ENCODE assay signal across 27 cellular contexts in the genomic region with DNA sequence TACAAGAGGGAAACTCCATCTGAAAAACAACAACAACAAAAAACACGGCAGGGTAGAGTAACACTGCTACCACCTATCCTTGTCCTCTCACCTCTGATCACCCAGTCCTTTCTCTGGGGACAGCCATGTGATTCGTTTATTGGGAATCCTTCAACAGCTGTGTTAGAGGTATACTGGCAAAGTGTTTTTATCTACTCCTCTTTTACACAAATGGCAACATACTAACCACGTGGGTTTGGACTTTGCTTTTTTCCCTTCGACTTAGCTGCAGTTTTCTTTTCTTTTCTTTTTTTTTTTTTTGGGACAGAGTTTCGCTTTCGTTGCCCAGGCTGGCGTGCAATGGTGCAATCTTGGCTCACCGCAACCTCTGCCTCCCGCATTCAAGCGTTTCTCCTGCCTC. TPM values are rescaled to one million over a fixed set of nuclear protein-coding genes. Genes with fewer than 3 reads are reported as not detected.
DNase-seq lines count a peak whose midpoint lies in the region; ATAC-seq, FAIRE-seq and TF ChIP-seq lines count a peak whose summit lies in the region.
"Had no signal": no experiment of that assay in that cellular context is flagged by ENCODE, and none has a peak within 500 bp of the region (broad histone marks: within the 10 kb centered on the region; RNA-seq: fewer than 3 reads in every experiment).

No MANE protein-coding gene starts in this region.

- H3K9ac ChIP-seq in H1 (replicated peaks in 1 of 4; ENCODE audit: extremely low read depth in 1 of 4, low read depth in 3 of 4, low read length in 3 of 4) = no peak overlapping the region

- no peak overlapping the region for H2BK120ac ChIP-seq in H1 (replicated peaks; ENCODE audit: low read depth, low read length)

- TF ChIP-seq RAD21 in H1 (IDR thresholded peaks at IDR 0.05 in 1 of 2, conservative IDR thresholded peaks at IDR 0.05 in 1 of 2; ENCODE audit: low read depth in 2 of 2, low read length in 2 of 2) = no peak

- H3K27me3 ChIP-seq in H1 (replicated peaks in 1 of 4; ENCODE audit: control insufficient read depth in 3 of 4, extremely low read depth in 1 of 4, insufficient read depth in 3 of 4, low read length in 3 of 4) = no peaks in the 10 kb centered on the region
- no peaks in the 10 kb centered on the region for H3K27me3 ChIP-seq in lower lobe of right lung (ENCODE audit: low read depth)
- H3K27me3 ChIP-seq in thoracic aorta (replicated peaks; ENCODE audit: insufficient read depth) = no peaks in the 10 kb centered on the region

- FAIRE-seq in H1 (lab: Jason Lieb, UNC) = no peak
- FAIRE-seq: A549, GM18507 had no signal

- no peak overlapping the region for H4K5ac ChIP-seq in H1 (ENCODE audit: insufficient read length, low read depth, low read length)

- no peak overlapping the region for H3K23ac ChIP-seq in H1 (ENCODE audit: insufficient read length)

- no peak overlapping the region for H2BK12ac ChIP-seq in H1 (ENCODE audit: low read depth, low read length)

- no peak overlapping the region for H3K4me3 ChIP-seq in H1 (ENCODE audit: extremely low read depth in 1 of 4, insufficient read depth in 2 of 4, low read depth in 3 of 4, low read length in 4 of 4)
- no peak overlapping the region for H3K4me3 ChIP-seq in lower lobe of right lung
- H3K4me3 ChIP-seq in thoracic aorta = peak overlapping the region; percentile 16
- H3K4me3 ChIP-seq: A549 had no signal

- no peak overlapping the region for H3K14ac ChIP-seq in H1 (ENCODE audit: insufficient read length)

- no peaks in the 10 kb centered on the region for H3K79me1 ChIP-seq in H1 (ENCODE audit: low read depth, low read length)

- WGBS in H1 (ENCODE audit: extremely low coverage in 1 of 2, insufficient coverage in 1 of 2, insufficient read length in 1 of 2, insufficient replicate concordance in 2 of 2, low coverage in 1 of 2, low lambda C conversion rate in 2 of 2, missing lambda C conversion rate in 1 of 2), 2 experiments = 84% methylated on average over 6 of the region's 10 CpGs; no CpG with 5 or more reads in 1 of the 2 experiments

- H3K27ac ChIP-seq in H1 (ENCODE audit: low read depth, low read length) (no peak overlapping the region), lower lobe of right lung (no peak overlapping the region), thoracic aorta (no peak overlapping the region), caudate nucleus (ENCODE audit: low read depth, low read length) (no peak overlapping the region)
- H3K27ac ChIP-seq: A549, HL-60 had no signal

- no peaks in the 10 kb centered on the region; a peak in 1 of 4 replicates for H3K79me2 ChIP-seq in H1 (ENCODE audit: control insufficient read depth in 1 of 2, insufficient read depth in 2 of 2, low read length in 2 of 2)

- H3K18ac ChIP-seq in H1 (ENCODE audit: extremely low read depth, low read length) = no peak overlapping the region

- ATAC-seq in lower lobe of right lung (no peak), thoracic aorta (ENCODE audit: insufficient number of reproducible peaks, low FRiP score, low read depth) (no peak), HG02610 (IDR thresholded peaks at IDR 0.05; ENCODE audit: unreplicated experiment) (no peak)
- ATAC-seq: A549 had no signal

- no peak overlapping the region for H2BK15ac ChIP-seq in H1 (ENCODE audit: low read length)

- H3K4me1 ChIP-seq in H1 (replicated peaks in 1 of 4; ENCODE audit: control insufficient read depth in 3 of 4, insufficient read depth in 4 of 4, low read length in 3 of 4) (no peaks in the 10 kb centered on the region), lower lobe of right lung (peaks cover 5% of the 10 kb centered on the region), thoracic aorta (ENCODE audit: control insufficient read depth in 1 of 2, low read depth in 2 of 2) (no peaks in the 10 kb centered on the region)

- peak overlapping the region; percentile 51; the same call in 1 of the 2 replicates for H2AFZ ChIP-seq in H1 (ENCODE audit: low read length)

- POLR2A ChIA-PET in H1 (lab: Charles Lee; ENCODE audit: partially characterized antibody) = interaction anchor here (43.1 to 46.1 kb wide), 2 partner anchors 0 to 18 kb away, joined by 1197 read pairs; partner anchors contain the start of genes DYNC2I2, PKN3 and SET

- no peak overlapping the region for H2BK20ac ChIP-seq in H1 (ENCODE audit: low read length)

- H3K9me3 ChIP-seq in H1 (ENCODE audit: insufficient read depth in 2 of 2, low read depth in 1 of 2, low read length in 1 of 2) (no peaks in the 10 kb centered on the region; a peak in 1 of 4 replicates), lower lobe of right lung (no peaks in the 10 kb centered on the region), thoracic aorta (no peaks in the 10 kb centered on the region)
- H3K9me3 ChIP-seq: A549 had no signal

- H3K56ac ChIP-seq in H1 (replicated peaks; ENCODE audit: insufficient read length, low read depth, low read length) = no peak overlapping the region

- H3K36me3 ChIP-seq in H1 (ENCODE audit: control insufficient read depth in 2 of 4, insufficient read depth in 4 of 4, low read length in 3 of 4) (no peaks in the 10 kb centered on the region), lower lobe of right lung (peaks cover 5% of the 10 kb centered on the region), thoracic aorta (no peaks in the 10 kb centered on the region)

- no peaks in the 10 kb centered on the region for H4K20me1 ChIP-seq in H1 (replicated peaks in 1 of 2; ENCODE audit: control insufficient read depth in 1 of 2, insufficient read depth in 2 of 2, low read length in 2 of 2)

- H3K23me2 ChIP-seq in H1 (ENCODE audit: low read depth, low read length) = no peaks in the 10 kb centered on the region

- DNase-seq in MV-4-11 (lab: John Stamatoyannopoulos, UW) = peak; percentile 61
- no peak for DNase-seq in H1 (ENCODE audit: low read depth in 1 of 2, low spot score in 2 of 2)
- peak; percentile 6 for DNase-seq in lower lobe of right lung
- DNase-seq in thoracic aorta (ENCODE audit: low spot score) = no peak
- DNase-seq in caudate nucleus (lab: John Stamatoyannopoulos, UW) = no peak
- DNase-seq in AG08396 (ENCODE audit: low spot score) = no peak
- DNase-seq: C1 segment of cervical spinal cord; CD4-positive, alpha-beta memory T cell; COR-L47; DMS53; H9; KBM-7; NCI-H1105; NCI-H1436 treated with DMSO at 0.1 percent for 48 hours; NCI-H187 treated with DMSO at 0.1 percent for 48 hours; NCI-H2107; NCI-H446 treated with DMSO at 0.1 percent for 48 hours; NCI-H526; NCI-H82; NK-92 treated with Interleukin-12 subunit alpha and Interleukin-12 subunit beta, amount 100 ng/mL, for 24 hours; Right ventricle myocardium superior; RPMI8226; T-helper 1 cell had no signal

- H3K4ac ChIP-seq in H1 (replicated peaks; ENCODE audit: insufficient read length, low read depth, low read length) = no peak overlapping the region

- CTCF ChIA-PET in H1 (lab: Charles Lee; ENCODE audit: partially characterized antibody) = interaction anchor here (0.6 to 0.7 kb wide), 2 partner anchors 101 to 240 kb away, joined by 3 read pairs; no protein-coding TSS in a partner anchor

- peak overlapping the region; percentile 84; the same call in 1 of the 2 replicates for H2AK5ac ChIP-seq in H1 (ENCODE audit: low read depth, low read length)

- TF ChIP-seq CTCF in H1 (IDR thresholded peaks at IDR 0.05; ENCODE audit: control extremely low read depth in 1 of 3, insufficient read depth in 1 of 3, low read depth in 1 of 3, low read length in 3 of 3) = no peak
- no peak for TF ChIP-seq CTCF in lower lobe of right lung (IDR thresholded peaks at IDR 0.05)
- TF ChIP-seq CTCF in thoracic aorta (IDR thresholded peaks at IDR 0.05) = no peak

- no peak for TF ChIP-seq POLR2A in H1 (IDR thresholded peaks at IDR 0.05; ENCODE audit: control extremely low read depth in 1 of 2, low read depth in 2 of 2, low read length in 2 of 2)

- intact Hi-C loops in lower lobe of right lung (cut with DNase I) = no loop called here

- no peak overlapping the region for H3K4me2 ChIP-seq in H1 (ENCODE audit: insufficient read depth in 1 of 2, low read depth in 2 of 2, low read length in 2 of 2)
- H3K4me2 ChIP-seq: A549 had no signal

- TF ChIP-seq EP300 in H1 (IDR thresholded peaks at IDR 0.05; ENCODE audit: borderline replicate concordance in 1 of 2, low read depth in 2 of 2, low read length in 2 of 2) = no peak

- H4K8ac ChIP-seq in H1 (ENCODE audit: extremely low read depth, insufficient read depth, low read length) = no peak overlapping the region

- no peak overlapping the region for H2BK5ac ChIP-seq in H1 (ENCODE audit: low read depth, low read length)

- no peak overlapping the region for H4K91ac ChIP-seq in H1 (replicated peaks; ENCODE audit: insufficient read length, low read length)

RNA-seq across cellular contexts. Expression of gene SET, which starts 11.2 kb away (rescaled TPM):
- total RNA-seq in H1 (2021; fragmentation: NEBNext Ultra II Directional; extraction: Animal tissue kit (Norgen Biotek cat#: 25700)) = 1,327 and 1,345 TPM in 2 replicates
- polyA plus RNA-seq in H1 (2011; rRNA removed) = 466 and 513 TPM in 2 replicates
- polyA plus RNA-seq in H1 (2011; cell fraction: cytosol; rRNA removed) = 383 TPM
- polyA plus RNA-seq in H1 (2011; cell fraction: nucleus; rRNA removed) = 93.4 TPM
- 759 to 1,315 TPM (median 835 TPM) in 4 replicates for polyA plus RNA-seq in H1 (2012, experiment 1 of 2)
- 163 TPM for polyA plus RNA-seq in H1 (2012, experiment 2 of 2)
- 862 TPM for polyA plus RNA-seq in H1 (2013, experiment 1 of 2)
- 900 TPM for polyA plus RNA-seq in H1 (2013, experiment 2 of 2)
- polyA minus RNA-seq in H1 (2011; rRNA and poly(A)+ RNA removed) = 245 and 251 TPM in 2 replicates
- polyA minus RNA-seq in H1 (2011; cell fraction: cytosol; rRNA and poly(A)+ RNA removed) = 1,111 TPM
- 200 TPM for polyA minus RNA-seq in H1 (2011; cell fraction: nucleus; rRNA and poly(A)+ RNA removed)
- total RNA-seq in lower lobe of right lung = 197 TPM
- total RNA-seq in thoracic aorta = 100 to 1,000 TPM in 1 of 2 donors, 10 to 100 TPM in 1; 83.3 to 201 TPM

RNA-seq across cellular contexts. Expression of gene DYNC2I2, which starts 21.1 kb away (rescaled TPM):
- total RNA-seq in H1 (2021; fragmentation: NEBNext Ultra II Directional; extraction: Animal tissue kit (Norgen Biotek cat#: 25700)) = 58.0 and 60.4 TPM in 2 replicates
- polyA plus RNA-seq in H1 (2011; rRNA removed) = 78.5 and 113 TPM in 2 replicates
- polyA plus RNA-seq in H1 (2011; cell fraction: cytosol; rRNA removed) = 112 TPM
- polyA plus RNA-seq in H1 (2011; cell fraction: nucleus; rRNA removed) = 203 TPM
- 31.8 to 74.2 TPM (median 69.7 TPM) in 4 replicates for polyA plus RNA-seq in H1 (2012, experiment 1 of 2)
- 67.0 TPM for polyA plus RNA-seq in H1 (2012, experiment 2 of 2)
- polyA plus RNA-seq in H1 (2013, experiment 1 of 2) = 27.5 TPM
- polyA plus RNA-seq in H1 (2013, experiment 2 of 2) = 25.5 TPM
- 27.1 and 35.1 TPM in 2 replicates for polyA minus RNA-seq in H1 (2011; rRNA and poly(A)+ RNA removed)
- 49.7 TPM for polyA minus RNA-seq in H1 (2011; cell fraction: cytosol; rRNA and poly(A)+ RNA removed)
- 59.3 TPM for polyA minus RNA-seq in H1 (2011; cell fraction: nucleus; rRNA and poly(A)+ RNA removed)
- total RNA-seq in lower lobe of right lung = 37.3 TPM
- total RNA-seq in thoracic aorta = 10 to 100 TPM; 30.8 to 43.9 TPM

RNA-seq across cellular contexts. Expression of gene PKN3, which starts 24.5 kb away (rescaled TPM):
- total RNA-seq in H1 (2021; fragmentation: NEBNext Ultra II Directional; extraction: Animal tissue kit (Norgen Biotek cat#: 25700)) = 15.2 and 16.3 TPM in 2 replicates
- 15.7 and 24.4 TPM in 2 replicates for polyA plus RNA-seq in H1 (2011; rRNA removed)
- polyA plus RNA-seq in H1 (2011; cell fraction: cytosol; rRNA removed) = 20.7 TPM
- polyA plus RNA-seq in H1 (2011; cell fraction: nucleus; rRNA removed) = 49.0 TPM
- polyA plus RNA-seq in H1 (2012, experiment 1 of 2) = 12.4 to 21.9 TPM (median 18.9 TPM) in 4 replicates
- 16.2 TPM for polyA plus RNA-seq in H1 (2012, experiment 2 of 2)
- 11.3 TPM for polyA plus RNA-seq in H1 (2013, experiment 1 of 2)
- polyA plus RNA-seq in H1 (2013, experiment 2 of 2) = 11.3 TPM
- polyA minus RNA-seq in H1 (2011; rRNA and poly(A)+ RNA removed) = 7.2 and 10.8 TPM in 2 replicates
- 15.9 TPM for polyA minus RNA-seq in H1 (2011; cell fraction: cytosol; rRNA and poly(A)+ RNA removed)
- 11.0 TPM for polyA minus RNA-seq in H1 (2011; cell fraction: nucleus; rRNA and poly(A)+ RNA removed)
- total RNA-seq in lower lobe of right lung = 11.1 TPM
- 1 to 10 TPM; 4.4 to 4.7 TPM for total RNA-seq in thoracic aorta

RNA-seq across cellular contexts. Expression of gene ZDHHC12, which starts 46.1 kb away (rescaled TPM):
- 32.8 and 35.0 TPM in 2 replicates for total RNA-seq in H1 (2021; fragmentation: NEBNext Ultra II Directional; extraction: Animal tissue kit (Norgen Biotek cat#: 25700))
- 93.8 and 121 TPM in 2 replicates for polyA plus RNA-seq in H1 (2011; rRNA removed)
- 78.5 TPM for polyA plus RNA-seq in H1 (2011; cell fraction: cytosol; rRNA removed)
- 139 TPM for polyA plus RNA-seq in H1 (2011; cell fraction: nucleus; rRNA removed)
- 23.3 to 48.0 TPM (median 44.7 TPM) in 4 replicates for polyA plus RNA-seq in H1 (2012, experiment 1 of 2)
- polyA plus RNA-seq in H1 (2012, experiment 2 of 2) = 53.7 TPM
- 41.4 TPM for polyA plus RNA-seq in H1 (2013, experiment 1 of 2)
- 43.5 TPM for polyA plus RNA-seq in H1 (2013, experiment 2 of 2)
- polyA minus RNA-seq in H1 (2011; rRNA and poly(A)+ RNA removed) = 21.8 and 26.4 TPM in 2 replicates
- 45.5 TPM for polyA minus RNA-seq in H1 (2011; cell fraction: cytosol; rRNA and poly(A)+ RNA removed)
- polyA minus RNA-seq in H1 (2011; cell fraction: nucleus; rRNA and poly(A)+ RNA removed) = 34.7 TPM
- total RNA-seq in lower lobe of right lung = 29.4 TPM
- 10 to 100 TPM; 37.0 to 70.3 TPM for total RNA-seq in thoracic aorta

Comparison
In these comparisons a context has a peak if more than half of its experiments do, and no peak if none do; other contexts are left out.
1. DNase-seq: peak in MV-4-11 (single experiment) and lower lobe of right lung (single experiment); none in H1 (0 of 2), thoracic aorta (single experiment), caudate nucleus (0 of 61) and AG08396 (single experiment).